9 cellular contexts compared by ENCODE assay signal in the genomic region with DNA sequence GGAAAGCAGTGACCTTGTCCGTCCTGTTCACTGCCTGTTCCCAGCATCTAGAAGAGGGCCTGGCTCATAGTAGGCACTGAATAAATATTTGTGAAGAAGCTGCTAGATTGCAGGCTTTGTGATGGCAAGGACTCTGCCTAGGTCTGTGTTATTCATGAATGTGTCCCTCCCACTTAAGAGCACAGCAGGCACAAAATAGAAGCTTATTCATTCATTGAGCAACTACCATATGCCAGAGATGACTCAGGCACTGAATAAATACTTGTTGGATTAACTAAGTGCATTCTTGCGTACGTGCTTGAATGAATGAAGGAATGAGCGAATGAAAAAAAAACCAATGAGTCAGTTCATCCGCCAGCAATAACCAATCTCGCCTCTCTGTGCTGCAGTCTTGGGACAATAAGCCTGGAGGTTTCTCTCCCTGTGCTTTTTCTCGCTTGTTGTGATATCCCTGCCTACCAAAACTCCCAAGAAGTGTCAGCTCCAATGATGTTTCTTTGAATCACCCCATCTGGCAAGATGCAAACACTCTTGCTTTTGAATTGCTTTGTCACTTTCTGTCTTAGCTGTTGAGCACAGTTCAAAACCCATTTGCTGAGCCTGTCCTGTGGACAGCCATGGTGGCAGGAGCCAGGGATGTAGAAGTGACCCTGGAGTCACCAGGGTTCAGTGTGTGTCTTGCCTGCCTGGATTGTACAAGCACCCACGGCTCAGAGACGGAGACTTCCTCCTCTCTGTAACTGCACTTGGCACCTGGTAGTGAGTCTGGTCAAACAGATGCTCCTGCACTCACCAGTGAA.
A peak's percentile ranks its signal among the peaks of the same experiment; 100 is the strongest.
DNase-seq lines count a peak whose midpoint lies in the region; ATAC-seq and TF ChIP-seq lines count a peak whose summit lies in the region.
"Had no signal": no experiment of that assay in that cellular context is flagged by ENCODE, and none has a peak within 500 bp of the region (broad histone marks: within the 10 kb centered on the region; RNA-seq: fewer than 3 reads in every experiment).

No MANE protein-coding gene starts in this region.

- ATAC-seq in GM21825 (IDR thresholded peaks at IDR 0.05; ENCODE audit: unreplicated experiment) = no peak
- no peak for ATAC-seq in activated CD8-positive, alpha-beta T cell treated with anti-CD3 and anti-CD28 coated beads for 36 hours

- H2BK15ac ChIP-seq in H9 (ENCODE audit: low read depth, low read length) = no peak overlapping the region

- no peak overlapping the region for H3K9ac ChIP-seq in H9 (ENCODE audit: extremely low read depth, insufficient read length, low read length)

- POLR2A ChIA-PET in activated CD8-positive, alpha-beta T cell treated with anti-CD3 and anti-CD28 coated beads for 36 hours (lab: Charles Lee) = no interaction called here

- no peak overlapping the region for H3K23ac ChIP-seq in H9 (ENCODE audit: insufficient read length, low read depth, low read length)

- no peak overlapping the region for H2AK5ac ChIP-seq in H9 (ENCODE audit: insufficient read length, low read length)

- H2BK20ac ChIP-seq in H9 (ENCODE audit: low read depth, low read length, poor library complexity, severe bottlenecking) = no peak overlapping the region

- H3K4me1 ChIP-seq in H9 (ENCODE audit: insufficient read depth, low read length) = peaks cover 28% of the 10 kb centered on the region; the same call in 1 of the 2 replicates
- H3K4me1 ChIP-seq: SJCRH30 had no signal

- H3K4me3 Mint-ChIP-seq in H9 = no peak overlapping the region
- H3K4me3 Mint-ChIP-seq in activated CD8-positive, alpha-beta T cell treated with anti-CD3 and anti-CD28 coated beads for 36 hours = no peak overlapping the region

- no peak overlapping the region for H4K8ac ChIP-seq in H9 (replicated peaks; ENCODE audit: insufficient read length, low read depth, low read length)

- peaks cover 30% of the 10 kb centered on the region for H3K27me3 Mint-ChIP-seq in H9 (ENCODE audit: low read depth)
- peaks cover 20% of the 10 kb centered on the region for H3K27me3 Mint-ChIP-seq in activated CD8-positive, alpha-beta T cell treated with anti-CD3 and anti-CD28 coated beads for 36 hours

- no peaks in the 10 kb centered on the region for H3K9me3 ChIP-seq in H9 (ENCODE audit: control insufficient read depth, low read depth, low read length)
- H3K9me3 ChIP-seq: SJCRH30 had no signal

- peak overlapping the region; percentile 46 for H3K27ac ChIP-seq in H9 (ENCODE audit: insufficient read length, low read depth, low read length)
- H3K27ac ChIP-seq: SJCRH30 had no signal

- peak; percentile 67 for DNase-seq in H9
- peak; percentile 0 for DNase-seq in OCI-M1 (lab: John Stamatoyannopoulos, UW)
- DNase-seq in fibroblast of the aortic adventitia (ENCODE audit: low read depth) = peak; percentile 97
- DNase-seq in superior temporal gyrus (ENCODE audit: extremely low spot score) = peak; percentile 57
- no peak for DNase-seq in dermis blood vessel endothelial cell
- DNase-seq in activated CD8-positive, alpha-beta T cell treated with anti-CD3 and anti-CD28 coated beads for 36 hours = no peak
- DNase-seq: naive B cell, SJCRH30 had no signal

- H3T11ph ChIP-seq in H9 (ENCODE audit: low read length) = no peak overlapping the region

- intact Hi-C loops in activated CD8-positive, alpha-beta T cell treated with anti-CD3 and anti-CD28 coated beads for 36 hours (cut with micrococcal nuclease) = no loop called here

- CTCF ChIA-PET in activated CD8-positive, alpha-beta T cell treated with anti-CD3 and anti-CD28 coated beads for 36 hours (lab: Charles Lee) = interaction anchor here (1.0 kb wide), 1 partner anchor 10 kb away, joined by 3 read pairs; no protein-coding TSS in a partner anchor

- peaks cover 3% of the 10 kb centered on the region for H3K79me1 ChIP-seq in H9 (ENCODE audit: insufficient read depth, low read depth, low read length, poor library complexity, severe bottlenecking)

- H3K14ac ChIP-seq in H9 (ENCODE audit: insufficient read depth, low read length) = 0 out of 2 replicates have a peak overlapping the region, but pooled peaks have one; percentile 2

- no peak overlapping the region for H4K91ac ChIP-seq in H9 (ENCODE audit: insufficient read length, low read depth, low read length)

- no peak overlapping the region for H3K4ac ChIP-seq in H9 (ENCODE audit: low read depth, low read length)

- no peak overlapping the region for H3K4me2 ChIP-seq in H9 (ENCODE audit: insufficient read depth, insufficient read length, low read length)

- no peaks in the 10 kb centered on the region for H3K36me3 Mint-ChIP-seq in H9 (ENCODE audit: insufficient read depth in 1 of 3, low read depth in 3 of 3)
- no peaks in the 10 kb centered on the region for H3K36me3 Mint-ChIP-seq in activated CD8-positive, alpha-beta T cell treated with anti-CD3 and anti-CD28 coated beads for 36 hours (ENCODE audit: low read depth)

- H2BK12ac ChIP-seq in H9 (ENCODE audit: insufficient read length, low read depth, low read length) = no peak overlapping the region

- no peak for TF ChIP-seq CTCF in H9 (conservative IDR thresholded peaks at IDR 0.05)
- no peak for TF ChIP-seq CTCF in fibroblast of the aortic adventitia (IDR thresholded peaks at IDR 0.05; ENCODE audit: insufficient read depth, low read length)
- no peak for TF ChIP-seq CTCF in activated CD8-positive, alpha-beta T cell treated with anti-CD3 and anti-CD28 coated beads for 36 hours (IDR thresholded peaks at IDR 0.05)

- peaks cover 53 to 57% of the 10 kb centered on the region in 2 experiments for H3K4me1 Mint-ChIP-seq in H9
- H3K4me1 Mint-ChIP-seq in activated CD8-positive, alpha-beta T cell treated with anti-CD3 and anti-CD28 coated beads for 36 hours (ENCODE audit: low read depth) = no peaks in the 10 kb centered on the region

- no peaks in the 10 kb centered on the region for H3K23me2 ChIP-seq in H9 (ENCODE audit: insufficient read length, low read depth, low read length, poor library complexity, severe bottlenecking)

- no peaks in the 10 kb centered on the region; the same call in 1 of the 2 replicates for H3K27me3 ChIP-seq in H9 (ENCODE audit: insufficient read depth, low read length)

- H4K5ac ChIP-seq in H9 (ENCODE audit: insufficient read length, low read depth, low read length) = peak overlapping the region; percentile 22

- no peak overlapping the region for H2BK5ac ChIP-seq in H9 (ENCODE audit: insufficient read length, low read length)

- no peak overlapping the region for H3K4me3 ChIP-seq in fibroblast of the aortic adventitia (ENCODE audit: low read depth, low read length)
- H3K4me3 ChIP-seq: SJCRH30 had no signal

- no peak overlapping the region for H2AFZ ChIP-seq in H9 (ENCODE audit: low read length)

- H3K27ac Mint-ChIP-seq in H9 = peak overlapping the region in 2 of 3 experiments; percentile 75 to 91; a peak in 6 of 7 replicates
- H3K27ac Mint-ChIP-seq in activated CD8-positive, alpha-beta T cell treated with anti-CD3 and anti-CD28 coated beads for 36 hours = no peak overlapping the region

- no peaks in the 10 kb centered on the region for H3K79me2 ChIP-seq in H9 (ENCODE audit: insufficient read depth, low read length)

- no peak overlapping the region for H2BK120ac ChIP-seq in H9 (ENCODE audit: low read depth, low read length, poor library complexity, severe bottlenecking)

- WGBS in H9 (ENCODE audit: extremely low coverage, insufficient read length, low lambda C conversion rate) = no CpG with 5 or more reads among the region's 9 CpGs

- peak overlapping the region; percentile 61 for H3K18ac ChIP-seq in H9 (ENCODE audit: insufficient read length, low read depth, low read length)

- H3K56ac ChIP-seq in H9 (ENCODE audit: insufficient read length, low read depth, low read length) = no peak overlapping the region

- no peaks in the 10 kb centered on the region for H4K20me1 ChIP-seq in H9 (ENCODE audit: control insufficient read depth, insufficient read depth, insufficient read length)

- H3K9me3 Mint-ChIP-seq in H9 = no peaks in the 10 kb centered on the region
- no peaks in the 10 kb centered on the region for H3K9me3 Mint-ChIP-seq in activated CD8-positive, alpha-beta T cell treated with anti-CD3 and anti-CD28 coated beads for 36 hours
- H3K9me3 Mint-ChIP-seq: naive B cell had no signal

Comparison
In these comparisons a context has a peak if more than half of its experiments do, and no peak if none do; other contexts are left out.
1. DNase-seq: peak in H9 (single experiment), OCI-M1 (single experiment), fibroblast of the aortic adventitia (single experiment) and superior temporal gyrus (single experiment); none in dermis blood vessel endothelial cell (single experiment) and activated CD8-positive, alpha-beta T cell treated with anti-CD3 and anti-CD28 coated beads for 36 hours (single experiment).